ENCODE assay signal across 1 cellular context in genomic region chr6:56618050-56618449, GRCh38.
TF ChIP-seq lines count a peak whose summit lies in the region.

No MANE protein-coding gene starts in this region.

TF ChIP-seq in WTC11, 78 proteins besides CTCF, POLR2A, EP300 and RAD21 (continued from another document):
- TF ChIP-seq USF1 (CRISPR knock-in tag; IDR thresholded peaks at IDR 0.05) (no peak), ZNF416 (CRISPR knock-in tag; IDR thresholded peaks at IDR 0.05) (no peak), ZNF281 (CRISPR knock-in tag; IDR thresholded peaks at IDR 0.05) (no peak), STAT6 (CRISPR knock-in tag; conservative IDR thresholded peaks at IDR 0.05; ENCODE audit: low read depth) (no peak), JAZF1 (CRISPR knock-in tag; IDR thresholded peaks at IDR 0.05) (no peak), NR1H2 (CRISPR knock-in tag; IDR thresholded peaks at IDR 0.05) (no peak), SMAD3 (CRISPR knock-in tag; IDR thresholded peaks at IDR 0.05; ENCODE audit: borderline replicate concordance) (no peak), ATF1 (CRISPR knock-in tag; IDR thresholded peaks at IDR 0.05) (no peak), ZNF317 (CRISPR knock-in tag; IDR thresholded peaks at IDR 0.05; ENCODE audit: borderline replicate concordance, low read depth) (no peak)
- TF ChIP-seq, protein P1, sequence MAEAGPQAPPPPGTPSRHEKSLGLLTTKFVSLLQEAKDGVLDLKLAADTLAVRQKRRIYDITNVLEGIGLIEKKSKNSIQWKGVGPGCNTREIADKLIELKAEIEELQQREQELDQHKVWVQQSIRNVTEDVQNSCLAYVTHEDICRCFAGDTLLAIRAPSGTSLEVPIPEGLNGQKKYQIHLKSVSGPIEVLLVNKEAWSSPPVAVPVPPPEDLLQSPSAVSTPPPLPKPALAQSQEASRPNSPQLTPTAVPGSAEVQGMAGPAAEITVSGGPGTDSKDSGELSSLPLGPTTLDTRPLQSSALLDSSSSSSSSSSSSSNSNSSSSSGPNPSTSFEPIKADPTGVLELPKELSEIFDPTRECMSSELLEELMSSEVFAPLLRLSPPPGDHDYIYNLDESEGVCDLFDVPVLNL (CRISPR knock-in tag; IDR thresholded peaks at IDR 0.05; ENCODE audit: borderline replicate concordance, low read depth): no peak
- TF ChIP-seq, protein P2, sequence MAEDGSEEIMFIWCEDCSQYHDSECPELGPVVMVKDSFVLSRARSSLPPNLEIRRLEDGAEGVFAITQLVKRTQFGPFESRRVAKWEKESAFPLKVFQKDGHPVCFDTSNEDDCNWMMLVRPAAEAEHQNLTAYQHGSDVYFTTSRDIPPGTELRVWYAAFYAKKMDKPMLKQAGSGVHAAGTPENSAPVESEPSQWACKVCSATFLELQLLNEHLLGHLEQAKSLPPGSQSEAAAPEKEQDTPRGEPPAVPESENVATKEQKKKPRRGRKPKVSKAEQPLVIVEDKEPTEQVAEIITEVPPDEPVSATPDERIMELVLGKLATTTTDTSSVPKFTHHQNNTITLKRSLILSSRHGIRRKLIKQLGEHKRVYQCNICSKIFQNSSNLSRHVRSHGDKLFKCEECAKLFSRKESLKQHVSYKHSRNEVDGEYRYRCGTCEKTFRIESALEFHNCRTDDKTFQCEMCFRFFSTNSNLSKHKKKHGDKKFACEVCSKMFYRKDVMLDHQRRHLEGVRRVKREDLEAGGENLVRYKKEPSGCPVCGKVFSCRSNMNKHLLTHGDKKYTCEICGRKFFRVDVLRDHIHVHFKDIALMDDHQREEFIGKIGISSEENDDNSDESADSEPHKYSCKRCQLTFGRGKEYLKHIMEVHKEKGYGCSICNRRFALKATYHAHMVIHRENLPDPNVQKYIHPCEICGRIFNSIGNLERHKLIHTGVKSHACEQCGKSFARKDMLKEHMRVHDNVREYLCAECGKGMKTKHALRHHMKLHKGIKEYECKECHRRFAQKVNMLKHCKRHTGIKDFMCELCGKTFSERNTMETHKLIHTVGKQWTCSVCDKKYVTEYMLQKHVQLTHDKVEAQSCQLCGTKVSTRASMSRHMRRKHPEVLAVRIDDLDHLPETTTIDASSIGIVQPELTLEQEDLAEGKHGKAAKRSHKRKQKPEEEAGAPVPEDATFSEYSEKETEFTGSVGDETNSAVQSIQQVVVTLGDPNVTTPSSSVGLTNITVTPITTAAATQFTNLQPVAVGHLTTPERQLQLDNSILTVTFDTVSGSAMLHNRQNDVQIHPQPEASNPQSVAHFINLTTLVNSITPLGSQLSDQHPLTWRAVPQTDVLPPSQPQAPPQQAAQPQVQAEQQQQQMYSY (CRISPR knock-in tag; IDR thresholded peaks at IDR 0.05): no peak
- TF ChIP-seq, protein P3, sequence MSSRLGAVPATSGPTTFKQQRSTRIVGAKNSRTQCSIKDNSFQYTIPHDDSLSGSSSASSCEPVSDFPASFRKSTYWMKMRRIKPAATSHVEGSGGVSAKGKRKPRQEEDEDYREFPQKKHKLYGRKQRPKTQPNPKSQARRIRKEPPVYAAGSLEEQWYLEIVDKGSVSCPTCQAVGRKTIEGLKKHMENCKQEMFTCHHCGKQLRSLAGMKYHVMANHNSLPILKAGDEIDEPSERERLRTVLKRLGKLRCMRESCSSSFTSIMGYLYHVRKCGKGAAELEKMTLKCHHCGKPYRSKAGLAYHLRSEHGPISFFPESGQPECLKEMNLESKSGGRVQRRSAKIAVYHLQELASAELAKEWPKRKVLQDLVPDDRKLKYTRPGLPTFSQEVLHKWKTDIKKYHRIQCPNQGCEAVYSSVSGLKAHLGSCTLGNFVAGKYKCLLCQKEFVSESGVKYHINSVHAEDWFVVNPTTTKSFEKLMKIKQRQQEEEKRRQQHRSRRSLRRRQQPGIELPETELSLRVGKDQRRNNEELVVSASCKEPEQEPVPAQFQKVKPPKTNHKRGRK (CRISPR knock-in tag; IDR thresholded peaks at IDR 0.05; ENCODE audit: borderline replicate concordance): no peak
